ENCODE assay signal across 20 cellular contexts in the genomic region with DNA sequence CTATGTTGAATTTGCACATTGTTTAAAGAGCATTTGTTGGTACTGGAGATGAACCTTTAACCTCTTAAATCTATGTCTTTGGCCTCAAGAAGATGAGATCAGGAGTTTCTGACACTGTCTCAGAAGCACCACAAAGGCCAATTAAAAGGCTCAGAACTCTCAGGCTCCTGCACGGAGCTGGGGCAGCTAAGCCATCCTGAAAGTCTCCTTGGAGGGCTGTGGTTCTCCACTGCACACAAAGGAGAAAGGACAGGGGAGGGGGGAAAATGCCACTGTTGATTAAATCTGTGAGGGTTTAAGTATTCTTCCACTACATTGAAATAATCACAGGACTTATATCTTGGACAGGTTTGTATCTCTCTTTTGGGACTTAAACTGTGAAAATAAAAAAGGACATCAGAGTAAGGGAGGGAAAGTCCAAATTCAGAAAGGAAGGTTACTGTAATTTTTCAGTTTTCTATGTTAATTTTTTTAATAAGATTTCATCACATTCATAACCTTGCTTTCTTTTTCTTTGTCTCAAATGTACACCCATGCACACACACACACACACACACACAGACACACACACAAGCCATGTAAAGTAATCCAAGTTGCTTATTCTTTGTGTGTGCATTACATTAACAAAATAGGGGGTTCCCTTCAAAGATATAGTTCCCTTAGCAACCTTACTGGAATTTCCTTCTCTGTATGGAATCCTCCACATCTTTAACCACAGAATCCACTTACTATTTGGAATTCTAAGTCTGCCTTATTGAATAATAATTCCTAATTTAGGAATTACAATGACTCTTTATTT. TPM values are rescaled to one million over a fixed set of nuclear protein-coding genes. Genes with fewer than 3 reads are reported as not detected.
DNase-seq lines count a peak whose midpoint lies in the region; ATAC-seq and TF ChIP-seq lines count a peak whose summit lies in the region.
"Had no signal": no experiment of that assay in that cellular context is flagged by ENCODE, and none has a peak within 500 bp of the region (broad histone marks: within the 10 kb centered on the region; RNA-seq: fewer than 3 reads in every experiment).

No MANE protein-coding gene starts in this region.

- H2BK120ac ChIP-seq in neuronal stem cell (ENCODE audit: low read depth, low read length) = no peak overlapping the region

- TF ChIP-seq CTCF in GM12865 (IDR thresholded peaks at IDR 0.05; ENCODE audit: insufficient read depth, low read depth, low read length, missing control alignments) (no peak), brain microvascular endothelial cell (IDR thresholded peaks at IDR 0.05; ENCODE audit: low read depth, low read length, missing control alignments) (no peak), foreskin keratinocyte (conservative IDR thresholded peaks at IDR 0.05) (no peak)

- no peak overlapping the region for H2BK15ac ChIP-seq in neuronal stem cell (ENCODE audit: low read length)

- no peak overlapping the region for H3K4ac ChIP-seq in neuronal stem cell (ENCODE audit: low read length)

- H2AFZ ChIP-seq in neuronal stem cell (ENCODE audit: low read length) = peak overlapping the region; percentile 66

- H3K4me2 ChIP-seq in neuronal stem cell (ENCODE audit: insufficient read depth, low read length, poor library complexity, severe bottlenecking) = no peak overlapping the region
- H3K4me2 ChIP-seq: A549 had no signal

- peaks cover 0 to 8% of the 10 kb centered on the region in 2 donors for H3K9me3 ChIP-seq in neuronal stem cell (replicated peaks in 1 of 2; ENCODE audit: control insufficient read depth in 2 of 2, insufficient read depth in 1 of 2, low read depth in 1 of 2, low read length in 2 of 2)
- H3K9me3 ChIP-seq: A549 had no signal

- no peak overlapping the region for H3K14ac ChIP-seq in neuronal stem cell (ENCODE audit: low read length)

- in situ Hi-C loops in brain microvascular endothelial cell (cut with HindIII; ENCODE audit: low pct_ligation_motif_present, low sequenced_read_pairs) = no loop called here

- H3K27me3 ChIP-seq in brain microvascular endothelial cell (replicated peaks) (no peaks in the 10 kb centered on the region), neuronal stem cell (ENCODE audit: control insufficient read depth in 3 of 3, insufficient read depth in 3 of 3, low read depth in 1 of 3, low read length in 3 of 3) (no peaks in the 10 kb centered on the region), foreskin keratinocyte (no peaks in the 10 kb centered on the region)
- H3K27me3 ChIP-seq: SJCRH30 had no signal

- H3K18ac ChIP-seq in neuronal stem cell (ENCODE audit: low read length) = no peak overlapping the region

- no peak overlapping the region for H2BK5ac ChIP-seq in neuronal stem cell (ENCODE audit: low read length)

- no peaks in the 10 kb centered on the region for H3K79me1 ChIP-seq in neuronal stem cell (ENCODE audit: low read depth, low read length)

- no peak overlapping the region for H4K91ac ChIP-seq in neuronal stem cell (ENCODE audit: low read depth, low read length, poor library complexity)

- no peak overlapping the region for H4K8ac ChIP-seq in neuronal stem cell (ENCODE audit: low read depth, low read length)

- peak; percentile 60 for DNase-seq in GM12865 (ENCODE audit: low read depth)
- DNase-seq in brain microvascular endothelial cell = peak; percentile 31
- no peak for DNase-seq in neuronal stem cell (ENCODE audit: low spot score)
- DNase-seq in GF-D8 (lab: John Stamatoyannopoulos, UW) = no peak
- DNase-seq in foreskin keratinocyte = no peak
- no peak for DNase-seq in stimulated activated CD4-positive, alpha-beta T cell treated with anti-CD3 and anti-CD28 coated beads, Interleukin-15, amount 100 ng/mL, for 24 hours
- DNase-seq in amygdala (lab: John Stamatoyannopoulos, UW) = no peak
- DNase-seq: CD4-positive, CD25-positive, alpha-beta regulatory T cell; DMS79; HCEC 1CT; NCI-H146; NCI-H2081 treated with DMSO at 0.1 percent for 48 hours; NCI-H524 treated with DMSO at 0.1 percent for 48 hours; NK-92 treated with Interleukin-12 subunit alpha and Interleukin-12 subunit beta, amount 100 ng/mL, for 24 hours; OCI-M1; RPMI8226; SJCRH30 had no signal

- ATAC-seq in HG02798 (IDR thresholded peaks at IDR 0.05; ENCODE audit: poor library complexity, unreplicated experiment) (peak; percentile 51), foreskin keratinocyte (no peak)
- ATAC-seq: A549 had no signal

- H3K4me1 ChIP-seq in neuronal stem cell (ENCODE audit: control insufficient read depth in 2 of 2, insufficient read depth in 1 of 2, low read depth in 1 of 2, low read length in 2 of 2) (peaks cover 1 to 25% of the 10 kb centered on the region in 2 donors), foreskin keratinocyte (peaks cover 14% of the 10 kb centered on the region)

- H3K4me3 ChIP-seq in GM12865 (ENCODE audit: low read depth, low read length) (no peak overlapping the region), brain microvascular endothelial cell (ENCODE audit: low read depth, low read length) (no peak overlapping the region), neuronal stem cell (ENCODE audit: low read length in 2 of 2) (no peak overlapping the region)
- H3K4me3 ChIP-seq: A549, SJCRH30 had no signal

- H3K27ac ChIP-seq in brain microvascular endothelial cell (no peak overlapping the region), neuronal stem cell (replicated peaks; ENCODE audit: low read length) (no peak overlapping the region), foreskin keratinocyte (no peak overlapping the region)
- H3K27ac ChIP-seq: A549, SJCRH30 had no signal

- no peaks in the 10 kb centered on the region for H3K36me3 ChIP-seq in brain microvascular endothelial cell (replicated peaks)
- H3K36me3 ChIP-seq in neuronal stem cell (replicated peaks in 1 of 2; ENCODE audit: control insufficient read depth in 2 of 2, insufficient read depth in 2 of 2, low read length in 2 of 2) = no peaks in the 10 kb centered on the region
- H3K36me3 ChIP-seq: SJCRH30 had no signal

- H3K9ac ChIP-seq in neuronal stem cell (ENCODE audit: low read depth, low read length, poor library complexity) = no peak overlapping the region

- no peak overlapping the region for H3K23ac ChIP-seq in neuronal stem cell (ENCODE audit: low read depth, low read length, poor library complexity)

- H2BK12ac ChIP-seq in neuronal stem cell (ENCODE audit: low read length) = no peak overlapping the region

- no peak overlapping the region for H2AK5ac ChIP-seq in neuronal stem cell (ENCODE audit: low read depth, low read length)

- WGBS in neuronal stem cell (ENCODE audit: extremely low coverage in 2 of 2, insufficient read length in 2 of 2, insufficient replicate concordance in 1 of 2), 2 donors = no CpG with 5 or more reads among the region's 1 CpG

RNA-seq across cellular contexts. Expression of a gene that starts 32.9 kb away (rescaled TPM):
- not detected for polyA plus RNA-seq in neuronal stem cell (2013, experiment 1 of 2)
- polyA plus RNA-seq in neuronal stem cell (2013, experiment 2 of 2) = not detected
- total RNA-seq in foreskin keratinocyte = not detected in 2 replicates
- not detected in 2 replicates for polyA plus RNA-seq in foreskin keratinocyte
- total RNA-seq: CD4-positive, CD25-positive, alpha-beta regulatory T cell; HT-29 had no signal
- polyA plus RNA-seq: A549; CD4-positive, CD25-positive, alpha-beta regulatory T cell had no signal

Comparison
In these comparisons a context has a peak if more than half of its experiments do, and no peak if none do; other contexts are left out.
1. DNase-seq: peak in GM12865 (single experiment) and brain microvascular endothelial cell (single experiment); none in neuronal stem cell (single experiment), GF-D8 (single experiment), foreskin keratinocyte (0 of 2), stimulated activated CD4-positive, alpha-beta T cell treated with anti-CD3 and anti-CD28 coated beads, Interleukin-15, amount 100 ng/mL, for 24 hours (single experiment) and amygdala (0 of 56).